Comparison of ENCODE assay signal across 12 cellular contexts in the genomic region with DNA sequence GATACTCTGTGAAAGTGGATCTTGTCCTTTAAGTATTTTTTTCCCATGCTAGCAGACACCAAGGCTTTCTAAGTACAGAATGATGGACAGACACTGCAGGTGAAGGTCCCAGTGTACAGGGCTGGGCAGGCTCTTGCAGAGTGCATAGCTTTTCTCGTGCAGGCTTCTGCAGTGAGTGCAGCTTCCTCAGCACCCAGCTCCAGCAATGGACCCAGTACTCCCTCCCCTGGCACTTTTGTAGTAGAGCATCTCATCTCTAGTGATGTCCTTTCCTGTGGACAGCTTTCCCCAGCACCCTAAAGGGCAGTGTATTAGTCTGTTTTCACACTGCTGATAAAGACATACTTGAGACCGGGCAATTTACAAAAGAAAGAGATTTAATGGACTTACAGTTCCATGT.
DNase-seq lines count a peak whose midpoint lies in the region; ATAC-seq and TF ChIP-seq lines count a peak whose summit lies in the region.
"Had no signal": no experiment of that assay in that cellular context is flagged by ENCODE, and none has a peak within 500 bp of the region (broad histone marks: within the 10 kb centered on the region; RNA-seq: fewer than 3 reads in every experiment).

No MANE protein-coding gene starts in this region.

- no peak overlapping the region for H3K4me3 Mint-ChIP-seq in activated T-cell treated with anti-CD3 and anti-CD28 coated beads, Interleukin-2, amount 50 U/mL, for 24 hours
- H3K4me3 Mint-ChIP-seq: stimulated activated naive CD8-positive, alpha-beta T cell treated with anti-CD3 and anti-CD28 coated beads, Interleukin-15, amount 100 ng/mL, for 72 hours had no signal

- in situ Hi-C loops in astrocyte of the cerebellum (cut with HindIII; ENCODE audit: low sequenced_read_pairs) = no loop called here

- no peaks in the 10 kb centered on the region for H3K27me3 ChIP-seq in liver (ENCODE audit: control insufficient read depth in 4 of 4, insufficient read depth in 4 of 4, low read length in 3 of 4)

- TF ChIP-seq RAD21 in liver (IDR thresholded peaks at IDR 0.05) = peak; percentile 42 to 63

- no peaks in the 10 kb centered on the region for H3K27me3 Mint-ChIP-seq in activated T-cell treated with anti-CD3 and anti-CD28 coated beads, Interleukin-2, amount 50 U/mL, for 24 hours
- H3K27me3 Mint-ChIP-seq: stimulated activated naive CD8-positive, alpha-beta T cell treated with anti-CD3 and anti-CD28 coated beads, Interleukin-15, amount 100 ng/mL, for 72 hours had no signal

- H3K36me3 ChIP-seq in liver (ENCODE audit: control insufficient read depth in 4 of 4, insufficient read depth in 3 of 4, low read depth in 1 of 4, low read length in 3 of 4) = no peaks in the 10 kb centered on the region

- no peaks in the 10 kb centered on the region for H3K36me3 Mint-ChIP-seq in activated T-cell treated with anti-CD3 and anti-CD28 coated beads, Interleukin-2, amount 50 U/mL, for 24 hours (ENCODE audit: low read depth)

- DNase-seq in GM03348 (ENCODE audit: low spot score) (peak; percentile 36), Kasumi-1 (lab: John Stamatoyannopoulos, UW) (peak; percentile 20 to 28), astrocyte of the cerebellum (ENCODE audit: low read depth) (no peak), NCI-H226 (no peak)
- no peak for DNase-seq in activated T-cell treated with anti-CD3 and anti-CD28 coated beads, Interleukin-2, amount 50 U/mL, for 24 hours
- DNase-seq: activated effector memory CD4-positive, alpha-beta T cell treated with Interleukin-2 at 50 U/mL for 16 hours; KG1; stimulated activated naive CD8-positive, alpha-beta T cell treated with anti-CD3 and anti-CD28 coated beads, Interleukin-15, amount 100 ng/mL, for 72 hours had no signal

- H3K4me3 ChIP-seq in astrocyte of the cerebellum (ENCODE audit: low read depth, low read length) (no peak overlapping the region), liver (ENCODE audit: low read depth in 1 of 3, low read length in 3 of 3) (no peak overlapping the region)
- H3K4me3 ChIP-seq: smooth muscle cell had no signal

- H3K27ac Mint-ChIP-seq in activated T-cell treated with anti-CD3 and anti-CD28 coated beads, Interleukin-2, amount 50 U/mL, for 24 hours = no peak overlapping the region

- no peak overlapping the region for H3K9ac ChIP-seq in liver (ENCODE audit: low read depth in 1 of 2, low read length in 2 of 2)

- ATAC-seq in GM21786 (IDR thresholded peaks at IDR 0.05; ENCODE audit: unreplicated experiment) (no peak), HG03135 (IDR thresholded peaks at IDR 0.05; ENCODE audit: unreplicated experiment) (no peak)
- ATAC-seq: stimulated activated naive CD8-positive, alpha-beta T cell treated with anti-CD3 and anti-CD28 coated beads, Interleukin-15, amount 100 ng/mL, for 72 hours had no signal

- 55% methylated on average over 2 of the region's 2 CpGs for WGBS in liver

- TF ChIP-seq CTCF in astrocyte of the cerebellum (IDR thresholded peaks at IDR 0.05; ENCODE audit: low read depth, low read length, missing control alignments) (peak; percentile 38), liver (IDR thresholded peaks at IDR 0.05; ENCODE audit: low read depth, low read length, missing input control) (peak; percentile 13)

- no peaks in the 10 kb centered on the region for H3K4me1 ChIP-seq in liver (ENCODE audit: control insufficient read depth in 4 of 4, insufficient read depth in 4 of 4, low read length in 3 of 4)

- H3K9me3 ChIP-seq in liver (ENCODE audit: control insufficient read depth in 4 of 4, low read length in 3 of 4) = peaks cover 0 to 8% (median 2%) of the 10 kb centered on the region in 4 donors

- no peaks in the 10 kb centered on the region for H3K4me1 Mint-ChIP-seq in activated T-cell treated with anti-CD3 and anti-CD28 coated beads, Interleukin-2, amount 50 U/mL, for 24 hours (ENCODE audit: low read depth)
- H3K4me1 Mint-ChIP-seq: stimulated activated naive CD8-positive, alpha-beta T cell treated with anti-CD3 and anti-CD28 coated beads, Interleukin-15, amount 100 ng/mL, for 72 hours had no signal

- peaks cover 9% of the 10 kb centered on the region for H3K9me3 Mint-ChIP-seq in activated T-cell treated with anti-CD3 and anti-CD28 coated beads, Interleukin-2, amount 50 U/mL, for 24 hours

- no peak overlapping the region for H3K27ac ChIP-seq in liver (ENCODE audit: low read depth in 1 of 2, low read length in 2 of 2)

TF ChIP-seq in liver, 16 proteins besides CTCF, POLR2A, EP300 and RAD21:
- no peak for TF ChIP-seq FOXA1 (IDR thresholded peaks at IDR 0.05)
- no peak for TF ChIP-seq SP1 (IDR thresholded peaks at IDR 0.05)
- TF ChIP-seq TAF1 (conservative IDR thresholded peaks at IDR 0.05) = no peak
- TF ChIP-seq, protein P1, sequence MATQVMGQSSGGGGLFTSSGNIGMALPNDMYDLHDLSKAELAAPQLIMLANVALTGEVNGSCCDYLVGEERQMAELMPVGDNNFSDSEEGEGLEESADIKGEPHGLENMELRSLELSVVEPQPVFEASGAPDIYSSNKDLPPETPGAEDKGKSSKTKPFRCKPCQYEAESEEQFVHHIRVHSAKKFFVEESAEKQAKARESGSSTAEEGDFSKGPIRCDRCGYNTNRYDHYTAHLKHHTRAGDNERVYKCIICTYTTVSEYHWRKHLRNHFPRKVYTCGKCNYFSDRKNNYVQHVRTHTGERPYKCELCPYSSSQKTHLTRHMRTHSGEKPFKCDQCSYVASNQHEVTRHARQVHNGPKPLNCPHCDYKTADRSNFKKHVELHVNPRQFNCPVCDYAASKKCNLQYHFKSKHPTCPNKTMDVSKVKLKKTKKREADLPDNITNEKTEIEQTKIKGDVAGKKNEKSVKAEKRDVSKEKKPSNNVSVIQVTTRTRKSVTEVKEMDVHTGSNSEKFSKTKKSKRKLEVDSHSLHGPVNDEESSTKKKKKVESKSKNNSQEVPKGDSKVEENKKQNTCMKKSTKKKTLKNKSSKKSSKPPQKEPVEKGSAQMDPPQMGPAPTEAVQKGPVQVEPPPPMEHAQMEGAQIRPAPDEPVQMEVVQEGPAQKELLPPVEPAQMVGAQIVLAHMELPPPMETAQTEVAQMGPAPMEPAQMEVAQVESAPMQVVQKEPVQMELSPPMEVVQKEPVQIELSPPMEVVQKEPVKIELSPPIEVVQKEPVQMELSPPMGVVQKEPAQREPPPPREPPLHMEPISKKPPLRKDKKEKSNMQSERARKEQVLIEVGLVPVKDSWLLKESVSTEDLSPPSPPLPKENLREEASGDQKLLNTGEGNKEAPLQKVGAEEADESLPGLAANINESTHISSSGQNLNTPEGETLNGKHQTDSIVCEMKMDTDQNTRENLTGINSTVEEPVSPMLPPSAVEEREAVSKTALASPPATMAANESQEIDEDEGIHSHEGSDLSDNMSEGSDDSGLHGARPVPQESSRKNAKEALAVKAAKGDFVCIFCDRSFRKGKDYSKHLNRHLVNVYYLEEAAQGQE (IDR thresholded peaks at IDR 0.05) = no peak
- TF ChIP-seq HNF4A (conservative IDR thresholded peaks at IDR 0.05) = no peak
- no peak for TF ChIP-seq RXRA (IDR thresholded peaks at IDR 0.05)
- no peak for TF ChIP-seq HNF4G (IDR thresholded peaks at IDR 0.05)
- TF ChIP-seq, protein P2, sequence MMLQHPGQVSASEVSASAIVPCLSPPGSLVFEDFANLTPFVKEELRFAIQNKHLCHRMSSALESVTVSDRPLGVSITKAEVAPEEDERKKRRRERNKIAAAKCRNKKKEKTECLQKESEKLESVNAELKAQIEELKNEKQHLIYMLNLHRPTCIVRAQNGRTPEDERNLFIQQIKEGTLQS (IDR thresholded peaks at IDR 0.05) = no peak
- TF ChIP-seq, protein P3, sequence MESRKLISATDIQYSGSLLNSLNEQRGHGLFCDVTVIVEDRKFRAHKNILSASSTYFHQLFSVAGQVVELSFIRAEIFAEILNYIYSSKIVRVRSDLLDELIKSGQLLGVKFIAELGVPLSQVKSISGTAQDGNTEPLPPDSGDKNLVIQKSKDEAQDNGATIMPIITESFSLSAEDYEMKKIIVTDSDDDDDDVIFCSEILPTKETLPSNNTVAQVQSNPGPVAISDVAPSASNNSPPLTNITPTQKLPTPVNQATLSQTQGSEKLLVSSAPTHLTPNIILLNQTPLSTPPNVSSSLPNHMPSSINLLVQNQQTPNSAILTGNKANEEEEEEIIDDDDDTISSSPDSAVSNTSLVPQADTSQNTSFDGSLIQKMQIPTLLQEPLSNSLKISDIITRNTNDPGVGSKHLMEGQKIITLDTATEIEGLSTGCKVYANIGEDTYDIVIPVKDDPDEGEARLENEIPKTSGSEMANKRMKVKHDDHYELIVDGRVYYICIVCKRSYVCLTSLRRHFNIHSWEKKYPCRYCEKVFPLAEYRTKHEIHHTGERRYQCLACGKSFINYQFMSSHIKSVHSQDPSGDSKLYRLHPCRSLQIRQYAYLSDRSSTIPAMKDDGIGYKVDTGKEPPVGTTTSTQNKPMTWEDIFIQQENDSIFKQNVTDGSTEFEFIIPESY (IDR thresholded peaks at IDR 0.05) = no peak
- TF ChIP-seq JUND (IDR thresholded peaks at IDR 0.05) = no peak
- TF ChIP-seq EGR1 (IDR thresholded peaks at IDR 0.05; ENCODE audit: low read depth in 2 of 2) = no peak
- no peak for TF ChIP-seq NR2F2 (IDR thresholded peaks at IDR 0.05)
- TF ChIP-seq YY1 (IDR thresholded peaks at IDR 0.05) = no peak

Comparison
In these comparisons a context has a peak if more than half of its experiments do, and no peak if none do; other contexts are left out.
1. DNase-seq: peak in GM03348 (single experiment) and Kasumi-1 (2 of 2); none in astrocyte of the cerebellum (single experiment), NCI-H226 (single experiment) and activated T-cell treated with anti-CD3 and anti-CD28 coated beads, Interleukin-2, amount 50 U/mL, for 24 hours (single experiment).